19 cellular contexts compared by ENCODE assay signal in the genomic region with DNA sequence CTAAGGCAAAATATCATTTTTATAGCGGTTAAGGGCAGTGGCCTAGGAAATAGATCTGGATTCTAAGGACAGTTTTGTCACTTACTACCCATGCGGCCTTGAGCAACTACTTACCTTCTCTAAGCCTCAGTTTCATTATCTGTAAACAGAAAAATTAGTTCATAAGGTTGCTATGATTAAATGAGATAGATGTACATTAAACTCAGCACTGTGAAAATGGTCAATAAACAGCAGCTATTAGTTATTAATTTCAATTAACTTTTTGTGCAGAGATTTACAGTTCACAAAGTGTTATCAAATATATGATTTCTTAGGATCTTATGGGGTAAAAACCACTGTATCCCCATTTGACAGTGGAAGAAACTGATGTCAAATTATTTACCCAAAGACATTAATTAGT.
DNase-seq lines count a peak whose midpoint lies in the region; ATAC-seq and TF ChIP-seq lines count a peak whose summit lies in the region.
"Had no signal": no experiment of that assay in that cellular context is flagged by ENCODE, and none has a peak within 500 bp of the region (broad histone marks: within the 10 kb centered on the region; RNA-seq: fewer than 3 reads in every experiment).

No MANE protein-coding gene starts in this region.

- H3K36me3 Mint-ChIP-seq in stimulated activated naive CD8-positive, alpha-beta T cell treated with anti-CD3 and anti-CD28 coated beads, Interleukin-15, Interleukin-2, amounts not matched to agents 100 ng/mL and 50 ng/mL, for 24 hours (ENCODE audit: low read depth): peaks cover 33% of the 10 kb centered on the region
- H3K36me3 Mint-ChIP-seq in activated CD8-positive, alpha-beta T cell treated with anti-CD3 and anti-CD28 coated beads for 36 hours (ENCODE audit: low read depth): peaks cover 35% of the 10 kb centered on the region

- TF ChIP-seq CTCF in activated CD8-positive, alpha-beta T cell treated with anti-CD3 and anti-CD28 coated beads for 36 hours (IDR thresholded peaks at IDR 0.05): no peak
- no peak for TF ChIP-seq CTCF in lower lobe of right lung (IDR thresholded peaks at IDR 0.05)
- TF ChIP-seq CTCF in mucosa of descending colon (IDR thresholded peaks at IDR 0.05): no peak

- H3K4me1 ChIP-seq in lower lobe of right lung (peaks cover 29% of the 10 kb centered on the region), mucosa of descending colon (ENCODE audit: low read depth) (no peaks in the 10 kb centered on the region)

- H3K27me3 Mint-ChIP-seq in stimulated activated naive CD8-positive, alpha-beta T cell treated with anti-CD3 and anti-CD28 coated beads, Interleukin-15, Interleukin-2, amounts not matched to agents 100 ng/mL and 50 ng/mL, for 24 hours: no peaks in the 10 kb centered on the region
- no peaks in the 10 kb centered on the region for H3K27me3 Mint-ChIP-seq in activated CD8-positive, alpha-beta T cell treated with anti-CD3 and anti-CD28 coated beads for 36 hours
- H3K27me3 Mint-ChIP-seq: stimulated activated naive B cell treated with anti-CD40 and anti-IgM and Interleukin-4, amounts not matched to agents 10 μg/mL and 1 μg/mL and 100 μg/mL, for 72 hours had no signal

- H3K4me3 ChIP-seq in lower lobe of right lung (peak overlapping the region; percentile 92), mucosa of descending colon (no peak overlapping the region)

- peak overlapping the region; percentile 91 for H3K27ac Mint-ChIP-seq in stimulated activated naive CD8-positive, alpha-beta T cell treated with anti-CD3 and anti-CD28 coated beads, Interleukin-15, Interleukin-2, amounts not matched to agents 100 ng/mL and 50 ng/mL, for 24 hours
- peak overlapping the region; percentile 73 for H3K27ac Mint-ChIP-seq in activated CD8-positive, alpha-beta T cell treated with anti-CD3 and anti-CD28 coated beads for 36 hours

- H3K36me3 ChIP-seq in lower lobe of right lung: peaks cover 22% of the 10 kb centered on the region
- H3K36me3 ChIP-seq in mucosa of descending colon (ENCODE audit: low read depth): no peaks in the 10 kb centered on the region
- H3K36me3 ChIP-seq: breast epithelium had no signal

- intact Hi-C loops in activated CD8-positive, alpha-beta T cell treated with anti-CD3 and anti-CD28 coated beads for 36 hours (cut with micrococcal nuclease): no loop called here
- intact Hi-C loops in lower lobe of right lung (cut with DNase I) (no loop called here), mucosa of descending colon (cut with DNase I, micrococcal nuclease) (no loop called here)

- no peak overlapping the region for H3K27ac ChIP-seq in lower lobe of right lung
- H3K27ac ChIP-seq: breast epithelium, HL-60 had no signal

- H3K4me3 Mint-ChIP-seq in stimulated activated naive CD8-positive, alpha-beta T cell treated with anti-CD3 and anti-CD28 coated beads, Interleukin-15, Interleukin-2, amounts not matched to agents 100 ng/mL and 50 ng/mL, for 24 hours: peak overlapping the region; percentile 94
- H3K4me3 Mint-ChIP-seq in activated CD8-positive, alpha-beta T cell treated with anti-CD3 and anti-CD28 coated beads for 36 hours: peak overlapping the region; percentile 56

- H3K4me1 Mint-ChIP-seq in stimulated activated naive CD8-positive, alpha-beta T cell treated with anti-CD3 and anti-CD28 coated beads, Interleukin-15, Interleukin-2, amounts not matched to agents 100 ng/mL and 50 ng/mL, for 24 hours (ENCODE audit: low read depth): peaks cover 62% of the 10 kb centered on the region
- H3K4me1 Mint-ChIP-seq in activated CD8-positive, alpha-beta T cell treated with anti-CD3 and anti-CD28 coated beads for 36 hours (ENCODE audit: low read depth): peaks cover 41% of the 10 kb centered on the region

- CTCF ChIA-PET in activated CD8-positive, alpha-beta T cell treated with anti-CD3 and anti-CD28 coated beads for 36 hours (lab: Charles Lee): interaction anchor here (0.6 to 2.2 kb wide), 3 partner anchors 105 to 142 kb away, joined by 3 to 6 read pairs (median 3); no protein-coding TSS in a partner anchor

- DNase-seq in stimulated activated naive CD8-positive, alpha-beta T cell treated with anti-CD3 and anti-CD28 coated beads, Interleukin-15, Interleukin-2, amounts not matched to agents 100 U/mL and 50 U/mL, for 24 hours: no peak
- DNase-seq in activated CD8-positive, alpha-beta T cell treated with anti-CD3 and anti-CD28 coated beads for 36 hours: no peak
- DNase-seq in lower lobe of right lung (no peak), mucosa of descending colon (no peak), NCI-H1092 treated with DMSO at 0.1 percent for 48 hours (lab: John Stamatoyannopoulos, UW) (no peak)
- DNase-seq: activated CD4-positive, alpha-beta T cell treated with anti-CD3 and anti-CD28 coated beads, Interleukin-2, amount 50 U/mL, for 1 hour; effector CD4-positive, alpha-beta T cell; KG1; left colon; NCI-H1417; posterior cingulate gyrus; small intestine; stimulated activated naive B cell treated with anti-CD40 and anti-IgM and Interleukin-4, amounts not matched to agents 10 μg/mL and 1 μg/mL and 100 μg/mL, for 72 hours had no signal

- POLR2A ChIA-PET in activated CD8-positive, alpha-beta T cell treated with anti-CD3 and anti-CD28 coated beads for 36 hours (lab: Charles Lee): interaction anchor here (0.6 to 4.1 kb wide), 3 partner anchors 52 to 748 kb away, joined by 3 to 36 read pairs (median 5); no protein-coding TSS in a partner anchor

- H3K9me3 ChIP-seq in lower lobe of right lung (no peaks in the 10 kb centered on the region), mucosa of descending colon (no peaks in the 10 kb centered on the region)
- H3K9me3 ChIP-seq: breast epithelium had no signal

- no peaks in the 10 kb centered on the region for H3K9me3 Mint-ChIP-seq in stimulated activated naive CD8-positive, alpha-beta T cell treated with anti-CD3 and anti-CD28 coated beads, Interleukin-15, Interleukin-2, amounts not matched to agents 100 ng/mL and 50 ng/mL, for 24 hours
- H3K9me3 Mint-ChIP-seq in activated CD8-positive, alpha-beta T cell treated with anti-CD3 and anti-CD28 coated beads for 36 hours: no peaks in the 10 kb centered on the region
- H3K9me3 Mint-ChIP-seq: stimulated activated naive B cell treated with anti-CD40 and anti-IgM and Interleukin-4, amounts not matched to agents 10 μg/mL and 1 μg/mL and 100 μg/mL, for 72 hours had no signal

- ATAC-seq in stimulated activated naive CD8-positive, alpha-beta T cell treated with anti-CD3 and anti-CD28 coated beads, Interleukin-15, Interleukin-2, amounts not matched to agents 100 U/mL and 50 U/mL, for 24 hours: no peak
- ATAC-seq in activated CD8-positive, alpha-beta T cell treated with anti-CD3 and anti-CD28 coated beads for 36 hours: no peak
- ATAC-seq in lower lobe of right lung (no peak), mucosa of descending colon (no peak), GM21360 (IDR thresholded peaks at IDR 0.05; ENCODE audit: unreplicated experiment) (no peak)
- ATAC-seq in activated CD4-positive, CD25-positive, alpha-beta regulatory T cell treated with anti-CD3 and anti-CD28 coated beads, Interleukin-2, amount 50 U/mL, for 24 hours: no peak
- ATAC-seq: left colon; Right ventricle myocardium inferior; stimulated activated naive B cell treated with anti-CD40 and anti-IgM and Interleukin-4, amounts not matched to agents 10 μg/mL and 1 μg/mL and 100 μg/mL, for 72 hours had no signal

- H3K27me3 ChIP-seq in lower lobe of right lung (ENCODE audit: low read depth): no peaks in the 10 kb centered on the region
- H3K27me3 ChIP-seq: breast epithelium had no signal
